In the genomic region with DNA sequence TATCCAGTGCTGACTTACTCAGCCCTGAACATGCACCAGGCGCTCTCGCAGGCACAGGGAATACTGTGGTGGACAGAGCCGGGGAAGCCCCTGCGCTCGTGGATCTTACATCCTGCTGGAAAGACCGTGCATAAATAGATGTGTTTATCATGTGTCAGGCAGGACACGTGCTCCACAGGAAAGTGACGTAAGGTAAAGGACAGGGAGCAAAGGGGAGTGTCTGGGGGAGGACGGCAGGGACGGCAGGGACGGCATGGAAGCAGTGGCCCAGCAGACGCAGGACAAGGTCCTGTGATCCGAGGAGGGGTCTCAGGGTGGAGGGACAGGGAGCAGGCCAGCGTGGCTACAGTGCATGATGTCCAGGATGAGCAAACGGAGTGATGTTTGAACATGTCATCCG, we compare ENCODE assay signal across 12 cellular contexts.
"Had no signal": no experiment of that assay in that cellular context is flagged by ENCODE, and none has a peak within 500 bp of the region (broad histone marks: within the 10 kb centered on the region; RNA-seq: fewer than 3 reads in every experiment).

No MANE protein-coding gene starts in this region.

- H3K27me3 ChIP-seq: breast epithelium, esophagus muscularis mucosa had no signal

- H3K4me3 ChIP-seq: breast epithelium, esophagus muscularis mucosa, thoracic aorta had no signal

- H3K4me1 ChIP-seq: breast epithelium, esophagus muscularis mucosa had no signal

- DNase-seq: activated CD4-positive, CD25-positive, alpha-beta regulatory T cell; activated effector memory CD4-positive, alpha-beta T cell treated with anti-CD3 and anti-CD28 coated beads, Interleukin-2, amount 50 U/mL, for 16 hours; activated T-cell treated with anti-CD3 and anti-CD28 coated beads, Interleukin-2, amount 50 U/mL, for 4 hours; glutamatergic neuron; stimulated activated CD4-positive, alpha-beta T cell treated with anti-CD3 and anti-CD28 coated beads, Interleukin-2, amount 100 ng/mL, for 48 hours; stimulated activated CD8-positive, alpha-beta memory T cell treated with anti-CD3 and anti-CD28 coated beads, Interleukin-4, amount 100 ng/mL, for 48 hours; stimulated activated naive CD8-positive, alpha-beta T cell treated with anti-CD3 and anti-CD28 coated beads, Interleukin-15, Interleukin-2, amounts not matched to agents 100 U/mL and 50 U/mL, for 24 hours; T-helper 2 cell had no signal

- H3K27ac ChIP-seq: breast epithelium, esophagus muscularis mucosa, thoracic aorta had no signal

- H3K4me3 Mint-ChIP-seq: activated T-cell treated with anti-CD3 and anti-CD28 coated beads, Interleukin-2, amount 50 U/mL, for 4 hours had no signal

- H3K9me3 ChIP-seq: breast epithelium, esophagus muscularis mucosa, thoracic aorta had no signal

- ATAC-seq: activated naive CD4-positive, alpha-beta T cell treated with anti-CD3 and anti-CD28 coated beads, Interleukin-2, amount 50 U/mL, for 72 hours; activated T-cell treated with anti-CD3 and anti-CD28 coated beads, Interleukin-2, amount 50 U/mL, for 4 hours; stimulated activated naive CD8-positive, alpha-beta T cell treated with anti-CD3 and anti-CD28 coated beads, Interleukin-15, Interleukin-2, amounts not matched to agents 100 U/mL and 50 U/mL, for 24 hours had no signal

- H3K36me3 ChIP-seq: breast epithelium, esophagus muscularis mucosa, thoracic aorta had no signal

- H3K27ac Mint-ChIP-seq: activated naive CD4-positive, alpha-beta T cell treated with anti-CD3 and anti-CD28 coated beads, Interleukin-2, amount 50 U/mL, for 72 hours had no signal
